Comparison of ENCODE assay signal across 1 cellular context in the genomic region with DNA sequence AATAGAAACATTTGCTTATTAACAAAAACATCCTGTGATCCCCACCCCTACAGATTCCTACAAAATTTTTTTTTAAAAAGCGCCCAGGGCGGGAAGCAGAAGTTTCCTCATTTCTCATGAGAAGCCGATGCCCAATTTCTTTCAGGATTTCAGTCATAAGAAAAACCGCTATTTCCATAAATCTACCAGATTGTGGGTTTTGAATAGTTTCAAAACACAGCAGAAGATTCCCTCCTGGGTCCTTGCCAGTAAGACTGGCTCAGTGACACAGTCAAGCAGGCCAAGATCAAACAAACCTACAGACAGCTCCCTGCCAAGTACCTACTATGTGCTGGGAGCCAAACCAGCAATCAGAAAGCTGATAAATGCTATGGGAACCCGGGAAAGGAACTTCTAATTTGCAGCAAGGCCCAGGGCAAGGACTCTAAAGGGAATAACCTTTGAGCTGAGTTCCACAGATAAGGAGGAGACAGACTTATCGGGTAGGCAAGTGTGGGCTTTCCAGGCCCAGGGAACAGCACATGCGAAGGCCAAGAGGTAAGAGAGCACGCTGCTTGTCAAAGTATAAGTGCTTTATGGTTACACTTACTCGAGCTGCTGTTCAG.
A peak's percentile ranks its signal among the peaks of the same experiment; 100 is the strongest.
TF ChIP-seq lines count a peak whose summit lies in the region.

No MANE protein-coding gene starts in this region.

TF ChIP-seq in GM12878, 131 proteins besides CTCF, POLR2A, EP300 and RAD21 (continued from another document):
- TF ChIP-seq, protein P1, sequence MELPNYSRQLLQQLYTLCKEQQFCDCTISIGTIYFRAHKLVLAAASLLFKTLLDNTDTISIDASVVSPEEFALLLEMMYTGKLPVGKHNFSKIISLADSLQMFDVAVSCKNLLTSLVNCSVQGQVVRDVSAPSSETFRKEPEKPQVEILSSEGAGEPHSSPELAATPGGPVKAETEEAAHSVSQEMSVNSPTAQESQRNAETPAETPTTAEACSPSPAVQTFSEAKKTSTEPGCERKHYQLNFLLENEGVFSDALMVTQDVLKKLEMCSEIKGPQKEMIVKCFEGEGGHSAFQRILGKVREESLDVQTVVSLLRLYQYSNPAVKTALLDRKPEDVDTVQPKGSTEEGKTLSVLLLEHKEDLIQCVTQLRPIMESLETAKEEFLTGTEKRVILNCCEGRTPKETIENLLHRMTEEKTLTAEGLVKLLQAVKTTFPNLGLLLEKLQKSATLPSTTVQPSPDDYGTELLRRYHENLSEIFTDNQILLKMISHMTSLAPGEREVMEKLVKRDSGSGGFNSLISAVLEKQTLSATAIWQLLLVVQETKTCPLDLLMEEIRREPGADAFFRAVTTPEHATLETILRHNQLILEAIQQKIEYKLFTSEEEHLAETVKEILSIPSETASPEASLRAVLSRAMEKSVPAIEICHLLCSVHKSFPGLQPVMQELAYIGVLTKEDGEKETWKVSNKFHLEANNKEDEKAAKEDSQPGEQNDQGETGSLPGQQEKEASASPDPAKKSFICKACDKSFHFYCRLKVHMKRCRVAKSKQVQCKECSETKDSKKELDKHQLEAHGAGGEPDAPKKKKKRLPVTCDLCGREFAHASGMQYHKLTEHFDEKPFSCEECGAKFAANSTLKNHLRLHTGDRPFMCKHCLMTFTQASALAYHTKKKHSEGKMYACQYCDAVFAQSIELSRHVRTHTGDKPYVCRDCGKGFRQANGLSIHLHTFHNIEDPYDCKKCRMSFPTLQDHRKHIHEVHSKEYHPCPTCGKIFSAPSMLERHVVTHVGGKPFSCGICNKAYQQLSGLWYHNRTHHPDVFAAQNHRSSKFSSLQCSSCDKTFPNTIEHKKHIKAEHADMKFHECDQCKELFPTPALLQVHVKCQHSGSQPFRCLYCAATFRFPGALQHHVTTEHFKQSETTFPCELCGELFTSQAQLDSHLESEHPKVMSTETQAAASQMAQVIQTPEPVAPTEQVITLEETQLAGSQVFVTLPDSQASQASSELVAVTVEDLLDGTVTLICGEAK (IDR thresholded peaks at IDR 0.05; ENCODE audit: borderline replicate concordance) = no peak
- TF ChIP-seq NR2C1 (IDR thresholded peaks at IDR 0.05) (0 out of 2 replicates have a peak, but pooled peaks have one; percentile 9), KDM1A (IDR thresholded peaks at IDR 0.05; ENCODE audit: borderline replicate concordance) (no peak), HDGF (IDR thresholded peaks at IDR 0.05) (0 out of 2 replicates have a peak, but pooled peaks have one; percentile 32), ATF7 (IDR thresholded peaks at IDR 0.05; ENCODE audit: low read depth) (0 out of 2 replicates have a peak, but pooled peaks have one; percentile 38), RFX5 (IDR thresholded peaks at IDR 0.05; ENCODE audit: low read depth, low read length) (no peak), RUNX3 (IDR thresholded peaks at IDR 0.05; ENCODE audit: low read length) (peak; percentile 88), BHLHE40 (IDR thresholded peaks at IDR 0.05; ENCODE audit: borderline replicate concordance in 1 of 2, low read depth in 2 of 2, low read length in 1 of 2) (no peak), SUZ12 (IDR thresholded peaks at IDR 0.05; ENCODE audit: unreplicated experiment) (no peak), ASH2L (IDR thresholded peaks at IDR 0.05; ENCODE audit: borderline replicate concordance, low read depth) (no peak), ZNF217 (IDR thresholded peaks at IDR 0.05) (peak; percentile 36; the same call in 1 of the 2 replicates), CBX3 (IDR thresholded peaks at IDR 0.05; ENCODE audit: borderline replicate concordance, low read depth) (no peak), NBN (IDR thresholded peaks at IDR 0.05) (peak; percentile 73), SREBF2 (IDR thresholded peaks at IDR 0.05; ENCODE audit: low read length) (no peak), GABPA (IDR thresholded peaks at IDR 0.05; ENCODE audit: low read depth) (0 out of 2 replicates have a peak, but pooled peaks have one; percentile 9), ZZZ3 (IDR thresholded peaks at IDR 0.05; ENCODE audit: control insufficient read depth, insufficient read length, low read depth) (no peak), DPF2 (IDR thresholded peaks at IDR 0.05) (peak; percentile 96), MTA3 (IDR thresholded peaks at IDR 0.05; ENCODE audit: borderline replicate concordance, low read length) (0 out of 2 replicates have a peak, but pooled peaks have one; percentile 14), TBL1XR1 (IDR thresholded peaks at IDR 0.05; ENCODE audit: low read depth, low read length) (no peak), HDAC2 (IDR thresholded peaks at IDR 0.05) (no peak), IKZF1 (conservative IDR thresholded peaks at IDR 0.05) (peak; percentile 60), CREB1 (IDR thresholded peaks at IDR 0.05; ENCODE audit: low read depth) (0 out of 2 replicates have a peak, but pooled peaks have one; percentile 6), POU2F2 (IDR thresholded peaks at IDR 0.05; ENCODE audit: borderline replicate concordance, low read depth, low read length) (peak; percentile 42; the same call in 1 of the 3 replicates), POLR2AphosphoS5 (IDR thresholded peaks at IDR 0.05; ENCODE audit: low read length) (no peak)
- TF ChIP-seq, protein P2, sequence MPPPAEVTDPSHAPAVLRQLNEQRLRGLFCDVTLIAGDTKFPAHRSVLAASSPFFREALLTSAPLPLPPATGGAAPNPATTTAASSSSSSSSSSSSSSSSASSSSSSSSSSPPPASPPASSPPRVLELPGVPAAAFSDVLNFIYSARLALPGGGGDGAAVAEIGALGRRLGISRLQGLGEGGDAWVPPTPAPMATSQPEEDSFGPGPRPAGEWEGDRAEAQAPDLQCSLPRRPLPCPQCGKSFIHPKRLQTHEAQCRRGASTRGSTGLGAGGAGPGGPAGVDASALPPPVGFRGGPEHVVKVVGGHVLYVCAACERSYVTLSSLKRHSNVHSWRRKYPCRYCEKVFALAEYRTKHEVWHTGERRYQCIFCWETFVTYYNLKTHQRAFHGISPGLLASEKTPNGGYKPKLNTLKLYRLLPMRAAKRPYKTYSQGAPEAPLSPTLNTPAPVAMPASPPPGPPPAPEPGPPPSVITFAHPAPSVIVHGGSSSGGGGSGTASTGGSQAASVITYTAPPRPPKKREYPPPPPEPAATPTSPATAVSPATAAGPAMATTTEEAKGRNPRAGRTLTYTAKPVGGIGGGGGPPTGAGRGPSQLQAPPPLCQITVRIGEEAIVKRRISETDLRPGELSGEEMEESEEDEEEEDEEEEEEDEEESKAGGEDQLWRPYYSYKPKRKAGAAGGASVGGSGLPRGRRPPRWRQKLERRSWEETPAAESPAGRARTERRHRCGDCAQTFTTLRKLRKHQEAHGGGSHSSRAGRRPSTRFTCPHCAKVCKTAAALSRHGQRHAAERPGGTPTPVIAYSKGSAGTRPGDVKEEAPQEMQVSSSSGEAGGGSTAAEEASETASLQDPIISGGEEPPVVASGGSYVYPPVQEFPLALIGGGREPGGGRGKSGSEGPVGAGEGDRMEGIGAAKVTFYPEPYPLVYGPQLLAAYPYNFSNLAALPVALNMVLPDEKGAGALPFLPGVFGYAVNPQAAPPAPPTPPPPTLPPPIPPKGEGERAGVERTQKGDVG (CRISPR knock-in tag; IDR thresholded peaks at IDR 0.05) = no peak
- TF ChIP-seq, protein P3, sequence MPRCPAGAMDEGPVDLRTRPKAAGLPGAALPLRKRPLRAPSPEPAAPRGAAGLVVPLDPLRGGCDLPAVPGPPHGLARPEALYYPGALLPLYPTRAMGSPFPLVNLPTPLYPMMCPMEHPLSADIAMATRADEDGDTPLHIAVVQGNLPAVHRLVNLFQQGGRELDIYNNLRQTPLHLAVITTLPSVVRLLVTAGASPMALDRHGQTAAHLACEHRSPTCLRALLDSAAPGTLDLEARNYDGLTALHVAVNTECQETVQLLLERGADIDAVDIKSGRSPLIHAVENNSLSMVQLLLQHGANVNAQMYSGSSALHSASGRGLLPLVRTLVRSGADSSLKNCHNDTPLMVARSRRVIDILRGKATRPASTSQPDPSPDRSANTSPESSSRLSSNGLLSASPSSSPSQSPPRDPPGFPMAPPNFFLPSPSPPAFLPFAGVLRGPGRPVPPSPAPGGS (IDR thresholded peaks at IDR 0.05; ENCODE audit: borderline replicate concordance, insufficient read depth, low read depth, low read length, poor library complexity, severe bottlenecking) = peak; percentile 24
- TF ChIP-seq, protein P4, sequence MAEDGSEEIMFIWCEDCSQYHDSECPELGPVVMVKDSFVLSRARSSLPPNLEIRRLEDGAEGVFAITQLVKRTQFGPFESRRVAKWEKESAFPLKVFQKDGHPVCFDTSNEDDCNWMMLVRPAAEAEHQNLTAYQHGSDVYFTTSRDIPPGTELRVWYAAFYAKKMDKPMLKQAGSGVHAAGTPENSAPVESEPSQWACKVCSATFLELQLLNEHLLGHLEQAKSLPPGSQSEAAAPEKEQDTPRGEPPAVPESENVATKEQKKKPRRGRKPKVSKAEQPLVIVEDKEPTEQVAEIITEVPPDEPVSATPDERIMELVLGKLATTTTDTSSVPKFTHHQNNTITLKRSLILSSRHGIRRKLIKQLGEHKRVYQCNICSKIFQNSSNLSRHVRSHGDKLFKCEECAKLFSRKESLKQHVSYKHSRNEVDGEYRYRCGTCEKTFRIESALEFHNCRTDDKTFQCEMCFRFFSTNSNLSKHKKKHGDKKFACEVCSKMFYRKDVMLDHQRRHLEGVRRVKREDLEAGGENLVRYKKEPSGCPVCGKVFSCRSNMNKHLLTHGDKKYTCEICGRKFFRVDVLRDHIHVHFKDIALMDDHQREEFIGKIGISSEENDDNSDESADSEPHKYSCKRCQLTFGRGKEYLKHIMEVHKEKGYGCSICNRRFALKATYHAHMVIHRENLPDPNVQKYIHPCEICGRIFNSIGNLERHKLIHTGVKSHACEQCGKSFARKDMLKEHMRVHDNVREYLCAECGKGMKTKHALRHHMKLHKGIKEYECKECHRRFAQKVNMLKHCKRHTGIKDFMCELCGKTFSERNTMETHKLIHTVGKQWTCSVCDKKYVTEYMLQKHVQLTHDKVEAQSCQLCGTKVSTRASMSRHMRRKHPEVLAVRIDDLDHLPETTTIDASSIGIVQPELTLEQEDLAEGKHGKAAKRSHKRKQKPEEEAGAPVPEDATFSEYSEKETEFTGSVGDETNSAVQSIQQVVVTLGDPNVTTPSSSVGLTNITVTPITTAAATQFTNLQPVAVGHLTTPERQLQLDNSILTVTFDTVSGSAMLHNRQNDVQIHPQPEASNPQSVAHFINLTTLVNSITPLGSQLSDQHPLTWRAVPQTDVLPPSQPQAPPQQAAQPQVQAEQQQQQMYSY (CRISPR knock-in tag; IDR thresholded peaks at IDR 0.05) = no peak
- TF ChIP-seq, protein P5, sequence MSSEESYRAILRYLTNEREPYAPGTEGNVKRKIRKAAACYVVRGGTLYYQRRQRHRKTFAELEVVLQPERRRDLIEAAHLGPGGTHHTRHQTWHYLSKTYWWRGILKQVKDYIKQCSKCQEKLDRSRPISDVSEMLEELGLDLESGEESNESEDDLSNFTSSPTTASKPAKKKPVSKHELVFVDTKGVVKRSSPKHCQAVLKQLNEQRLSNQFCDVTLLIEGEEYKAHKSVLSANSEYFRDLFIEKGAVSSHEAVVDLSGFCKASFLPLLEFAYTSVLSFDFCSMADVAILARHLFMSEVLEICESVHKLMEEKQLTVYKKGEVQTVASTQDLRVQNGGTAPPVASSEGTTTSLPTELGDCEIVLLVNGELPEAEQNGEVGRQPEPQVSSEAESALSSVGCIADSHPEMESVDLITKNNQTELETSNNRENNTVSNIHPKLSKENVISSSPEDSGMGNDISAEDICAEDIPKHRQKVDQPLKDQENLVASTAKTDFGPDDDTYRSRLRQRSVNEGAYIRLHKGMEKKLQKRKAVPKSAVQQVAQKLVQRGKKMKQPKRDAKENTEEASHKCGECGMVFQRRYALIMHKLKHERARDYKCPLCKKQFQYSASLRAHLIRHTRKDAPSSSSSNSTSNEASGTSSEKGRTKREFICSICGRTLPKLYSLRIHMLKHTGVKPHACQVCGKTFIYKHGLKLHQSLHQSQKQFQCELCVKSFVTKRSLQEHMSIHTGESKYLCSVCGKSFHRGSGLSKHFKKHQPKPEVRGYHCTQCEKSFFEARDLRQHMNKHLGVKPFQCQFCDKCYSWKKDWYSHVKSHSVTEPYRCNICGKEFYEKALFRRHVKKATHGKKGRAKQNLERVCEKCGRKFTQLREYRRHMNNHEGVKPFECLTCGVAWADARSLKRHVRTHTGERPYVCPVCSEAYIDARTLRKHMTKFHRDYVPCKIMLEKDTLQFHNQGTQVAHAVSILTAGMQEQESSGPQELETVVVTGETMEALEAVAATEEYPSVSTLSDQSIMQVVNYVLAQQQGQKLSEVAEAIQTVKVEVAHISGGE (CRISPR knock-in tag; IDR thresholded peaks at IDR 0.05) = no peak
- TF ChIP-seq, protein P6, sequence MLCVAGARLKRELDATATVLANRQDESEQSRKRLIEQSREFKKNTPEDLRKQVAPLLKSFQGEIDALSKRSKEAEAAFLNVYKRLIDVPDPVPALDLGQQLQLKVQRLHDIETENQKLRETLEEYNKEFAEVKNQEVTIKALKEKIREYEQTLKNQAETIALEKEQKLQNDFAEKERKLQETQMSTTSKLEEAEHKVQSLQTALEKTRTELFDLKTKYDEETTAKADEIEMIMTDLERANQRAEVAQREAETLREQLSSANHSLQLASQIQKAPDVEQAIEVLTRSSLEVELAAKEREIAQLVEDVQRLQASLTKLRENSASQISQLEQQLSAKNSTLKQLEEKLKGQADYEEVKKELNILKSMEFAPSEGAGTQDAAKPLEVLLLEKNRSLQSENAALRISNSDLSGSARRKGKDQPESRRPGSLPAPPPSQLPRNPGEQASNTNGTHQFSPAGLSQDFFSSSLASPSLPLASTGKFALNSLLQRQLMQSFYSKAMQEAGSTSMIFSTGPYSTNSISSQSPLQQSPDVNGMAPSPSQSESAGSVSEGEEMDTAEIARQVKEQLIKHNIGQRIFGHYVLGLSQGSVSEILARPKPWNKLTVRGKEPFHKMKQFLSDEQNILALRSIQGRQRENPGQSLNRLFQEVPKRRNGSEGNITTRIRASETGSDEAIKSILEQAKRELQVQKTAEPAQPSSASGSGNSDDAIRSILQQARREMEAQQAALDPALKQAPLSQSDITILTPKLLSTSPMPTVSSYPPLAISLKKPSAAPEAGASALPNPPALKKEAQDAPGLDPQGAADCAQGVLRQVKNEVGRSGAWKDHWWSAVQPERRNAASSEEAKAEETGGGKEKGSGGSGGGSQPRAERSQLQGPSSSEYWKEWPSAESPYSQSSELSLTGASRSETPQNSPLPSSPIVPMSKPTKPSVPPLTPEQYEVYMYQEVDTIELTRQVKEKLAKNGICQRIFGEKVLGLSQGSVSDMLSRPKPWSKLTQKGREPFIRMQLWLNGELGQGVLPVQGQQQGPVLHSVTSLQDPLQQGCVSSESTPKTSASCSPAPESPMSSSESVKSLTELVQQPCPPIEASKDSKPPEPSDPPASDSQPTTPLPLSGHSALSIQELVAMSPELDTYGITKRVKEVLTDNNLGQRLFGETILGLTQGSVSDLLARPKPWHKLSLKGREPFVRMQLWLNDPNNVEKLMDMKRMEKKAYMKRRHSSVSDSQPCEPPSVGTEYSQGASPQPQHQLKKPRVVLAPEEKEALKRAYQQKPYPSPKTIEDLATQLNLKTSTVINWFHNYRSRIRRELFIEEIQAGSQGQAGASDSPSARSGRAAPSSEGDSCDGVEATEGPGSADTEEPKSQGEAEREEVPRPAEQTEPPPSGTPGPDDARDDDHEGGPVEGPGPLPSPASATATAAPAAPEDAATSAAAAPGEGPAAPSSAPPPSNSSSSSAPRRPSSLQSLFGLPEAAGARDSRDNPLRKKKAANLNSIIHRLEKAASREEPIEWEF (IDR thresholded peaks at IDR 0.05; ENCODE audit: insufficient replicate concordance, low read depth, low read length) = peak; percentile 43
